1 cellular context compared by ENCODE assay signal in genomic region chr9:128821584-128822406, GRCh38.
TF ChIP-seq lines count a peak whose summit lies in the region.

No MANE protein-coding gene starts in this region.

TF ChIP-seq in K562, 482 proteins besides CTCF, POLR2A, EP300 and RAD21:
- no peak for TF ChIP-seq PTTG1 (tag; IDR thresholded peaks at IDR 0.05; ENCODE audit: low read depth)
- peak; percentile 51; the same call in 1 of the 2 replicates for TF ChIP-seq POLR2G (IDR thresholded peaks at IDR 0.05; ENCODE audit: low read depth, low read length)
- 0 out of 2 replicates have a peak, but pooled peaks have one; percentile 68 for TF ChIP-seq ZNF436 (CRISPR knock-in tag; IDR thresholded peaks at IDR 0.05)
- TF ChIP-seq BHLHE40 (IDR thresholded peaks at IDR 0.05; ENCODE audit: low read length) = no peak
- no peak for TF ChIP-seq CHAMP1 (IDR thresholded peaks at IDR 0.05)
- TF ChIP-seq HNRNPH1 (optimal IDR thresholded peaks at IDR 0.05; ENCODE audit: low read depth, low read length) = no peak
- no peak for TF ChIP-seq MCM5 (IDR thresholded peaks at IDR 0.05; ENCODE audit: low read depth)
- no peak for TF ChIP-seq TEAD1 (CRISPR knock-in tag; IDR thresholded peaks at IDR 0.05)
- no peak for TF ChIP-seq OTX1 (CRISPR knock-in tag; IDR thresholded peaks at IDR 0.05)
- peak; percentile 13 for TF ChIP-seq GTF3C2 (IDR thresholded peaks at IDR 0.05; ENCODE audit: borderline replicate concordance, extremely low read depth, insufficient read length)
- no peak for TF ChIP-seq ZMIZ1 (IDR thresholded peaks at IDR 0.05; ENCODE audit: low read depth in 2 of 2, low read length in 2 of 2)
- TF ChIP-seq ZFP36 (IDR thresholded peaks at IDR 0.05; ENCODE audit: low read depth, low read length, partially characterized antibody) = peak; percentile 97
- no peak for TF ChIP-seq U2AF1 (optimal IDR thresholded peaks at IDR 0.05; ENCODE audit: low read depth, low read length)
- TF ChIP-seq NEUROD1 (IDR thresholded peaks at IDR 0.05; ENCODE audit: borderline replicate concordance, low read depth, low read length, partially characterized antibody) = no peak
- TF ChIP-seq PRMT5 (CRISPR knock-in tag; IDR thresholded peaks at IDR 0.05) = no peak
- TF ChIP-seq SUPT5H (IDR thresholded peaks at IDR 0.05) = peak; percentile 10; the same call in 1 of the 2 replicates
- TF ChIP-seq SMAD3 (CRISPR knock-in tag; conservative IDR thresholded peaks at IDR 0.05) = no peak
- peak; percentile 73 for TF ChIP-seq RBM25 (IDR thresholded peaks at IDR 0.05; ENCODE audit: low read depth, low read length, severe bottlenecking)
- no peak for TF ChIP-seq ZNF175 (CRISPR knock-in tag; IDR thresholded peaks at IDR 0.05; ENCODE audit: low read depth)
- no peak for TF ChIP-seq DMBX1 (CRISPR knock-in tag; IDR thresholded peaks at IDR 0.05; ENCODE audit: borderline replicate concordance)
- no peak for TF ChIP-seq TAF7 (tag; IDR thresholded peaks at IDR 0.05)
